ENCODE assay signal across 11 cellular contexts in genomic region chr9:113566712-113567071, GRCh38.
A peak's percentile ranks its signal among the peaks of the same experiment; 100 is the strongest.
DNase-seq lines count a peak whose midpoint lies in the region; ATAC-seq and TF ChIP-seq lines count a peak whose summit lies in the region.
"Had no signal": no experiment of that assay in that cellular context is flagged by ENCODE, and none has a peak within 500 bp of the region (broad histone marks: within the 10 kb centered on the region; RNA-seq: fewer than 3 reads in every experiment).

No MANE protein-coding gene starts in this region.

- peak overlapping the region; percentile 73 for H2AK5ac ChIP-seq in trophoblast cell (ENCODE audit: low read length)

- no CpG with 5 or more reads among the region's 3 CpGs for WGBS in trophoblast cell (ENCODE audit: extremely low coverage, insufficient coverage, insufficient read length)

- no peaks in the 10 kb centered on the region for H3K27me3 ChIP-seq in cardiac muscle cell
- no peaks in the 10 kb centered on the region for H3K27me3 ChIP-seq in trophoblast cell (ENCODE audit: insufficient read depth, low read length)

- H4K12ac ChIP-seq in trophoblast cell (ENCODE audit: low read depth, low read length) = no peak overlapping the region

- H3K9ac ChIP-seq in trophoblast cell (ENCODE audit: low read length) = no peak overlapping the region

- ATAC-seq in activated naive CD8-positive, alpha-beta T cell treated with anti-CD3 and anti-CD28 coated beads, Interleukin-2, amount 50 U/mL, for 24 hours = peak; percentile 30
- ATAC-seq in GM18868 (IDR thresholded peaks at IDR 0.05; ENCODE audit: unreplicated experiment) (no peak), GM19351 (IDR thresholded peaks at IDR 0.05; ENCODE audit: unreplicated experiment) (no peak)
- ATAC-seq: activated CD4-positive, alpha-beta T cell treated with anti-CD3 and anti-CD28 coated beads for 36 hours had no signal

- peaks cover 25% of the 10 kb centered on the region for H3K4me1 Mint-ChIP-seq in activated naive CD8-positive, alpha-beta T cell treated with anti-CD3 and anti-CD28 coated beads, Interleukin-2, amount 50 U/mL, for 24 hours

- no peak overlapping the region for H2AFZ ChIP-seq in trophoblast cell (ENCODE audit: insufficient read depth, low read length, poor library complexity)

- no peak overlapping the region for H3K23ac ChIP-seq in trophoblast cell (ENCODE audit: low read length)

- H3K9me3 Mint-ChIP-seq in activated naive CD8-positive, alpha-beta T cell treated with anti-CD3 and anti-CD28 coated beads, Interleukin-2, amount 50 U/mL, for 24 hours = no peaks in the 10 kb centered on the region

- TF ChIP-seq CTCF in AG10803 (conservative IDR thresholded peaks at IDR 0.05; ENCODE audit: low read length) (no peak), cardiac muscle cell (IDR thresholded peaks at IDR 0.05; ENCODE audit: low read depth, low read length) (no peak)

- peak overlapping the region; percentile 56 for H4K91ac ChIP-seq in trophoblast cell (ENCODE audit: low read depth, low read length)

- H3K4me3 Mint-ChIP-seq in activated naive CD8-positive, alpha-beta T cell treated with anti-CD3 and anti-CD28 coated beads, Interleukin-2, amount 50 U/mL, for 24 hours = no peak overlapping the region
- H3K4me3 Mint-ChIP-seq: activated CD4-positive, alpha-beta T cell treated with anti-CD3 and anti-CD28 coated beads for 36 hours had no signal

- peak overlapping the region; percentile 37 for H3K4ac ChIP-seq in trophoblast cell (ENCODE audit: low read depth, low read length)

- H3K18ac ChIP-seq in trophoblast cell (ENCODE audit: low read length) = peak overlapping the region; percentile 58

- H3K27ac Mint-ChIP-seq in activated naive CD8-positive, alpha-beta T cell treated with anti-CD3 and anti-CD28 coated beads, Interleukin-2, amount 50 U/mL, for 24 hours = no peak overlapping the region
- H3K27ac Mint-ChIP-seq: activated CD4-positive, alpha-beta T cell treated with anti-CD3 and anti-CD28 coated beads for 36 hours had no signal

- peak overlapping the region; percentile 6 for H3K14ac ChIP-seq in trophoblast cell (ENCODE audit: low read length)

- H3K4me1 ChIP-seq in cardiac muscle cell (ENCODE audit: low read depth) (peaks cover 26% of the 10 kb centered on the region), trophoblast cell (ENCODE audit: control insufficient read depth in 1 of 2, insufficient read depth in 2 of 2, low read length in 2 of 2) (peaks cover 32 to 45% of the 10 kb centered on the region in 2 experiments)

- H3K79me1 ChIP-seq in trophoblast cell (ENCODE audit: low read length) = peaks cover 36% of the 10 kb centered on the region

- H3K4me2 ChIP-seq in trophoblast cell (ENCODE audit: low read length) = peak overlapping the region; percentile 56

- H3K36me3 Mint-ChIP-seq in activated naive CD8-positive, alpha-beta T cell treated with anti-CD3 and anti-CD28 coated beads, Interleukin-2, amount 50 U/mL, for 24 hours (ENCODE audit: low read depth) = no peaks in the 10 kb centered on the region

- H3K27ac ChIP-seq in cardiac muscle cell (peak overlapping the region; percentile 90), trophoblast cell (ENCODE audit: low read depth, low read length) (peak overlapping the region; percentile 7)

- H3K27me3 Mint-ChIP-seq in activated naive CD8-positive, alpha-beta T cell treated with anti-CD3 and anti-CD28 coated beads, Interleukin-2, amount 50 U/mL, for 24 hours = no peaks in the 10 kb centered on the region
- H3K27me3 Mint-ChIP-seq: activated CD4-positive, alpha-beta T cell treated with anti-CD3 and anti-CD28 coated beads for 36 hours had no signal

- H3K9me3 ChIP-seq in cardiac muscle cell (ENCODE audit: low read depth) (no peaks in the 10 kb centered on the region), trophoblast cell (ENCODE audit: insufficient read depth, low read depth, low read length) (no peaks in the 10 kb centered on the region)

- H3K4me3 ChIP-seq in AG10803 (ENCODE audit: low read length) (peak overlapping the region; percentile 88), cardiac muscle cell (no peak overlapping the region), trophoblast cell (ENCODE audit: low read depth, low read length) (no peak overlapping the region)

- DNase-seq in AG10803 (ENCODE audit: low read depth) (no peak), cardiac muscle cell (ENCODE audit: low read depth in 1 of 2, low spot score in 1 of 2) (no peak), trophoblast cell (no peak), NCI-H2107 (lab: John Stamatoyannopoulos, UW) (no peak), GDM1 (lab: John Stamatoyannopoulos, UW) (no peak)
- DNase-seq in activated naive CD8-positive, alpha-beta T cell treated with anti-CD3 and anti-CD28 coated beads, Interleukin-2, amount 50 U/mL, for 24 hours = no peak
- DNase-seq: activated CD4-positive, alpha-beta T cell treated with anti-CD3 and anti-CD28 coated beads for 36 hours; COR-L47; stimulated activated CD4-positive, alpha-beta T cell treated with anti-CD3 and anti-CD28 coated beads, Interleukin-4, amount 100 ng/mL, for 24 hours had no signal

- no peaks in the 10 kb centered on the region for H3K36me3 ChIP-seq in cardiac muscle cell
- H3K36me3 ChIP-seq in trophoblast cell (ENCODE audit: control insufficient read depth in 1 of 2, insufficient read depth in 2 of 2, low read length in 2 of 2) = peaks cover 7 to 8% of the 10 kb centered on the region in 2 experiments

- H4K8ac ChIP-seq in trophoblast cell (ENCODE audit: low read depth, low read length) = peak overlapping the region; percentile 24

- H2BK120ac ChIP-seq in trophoblast cell (ENCODE audit: insufficient read depth, low read length, poor library complexity) = peak overlapping the region; percentile 75

- peak overlapping the region; percentile 41 for H2BK12ac ChIP-seq in trophoblast cell (ENCODE audit: low read length)

- H2BK5ac ChIP-seq in trophoblast cell (ENCODE audit: low read depth, low read length, poor library complexity) = peak overlapping the region; percentile 50

- H3K79me2 ChIP-seq in trophoblast cell (ENCODE audit: control insufficient read depth, insufficient read depth, low read length, poor library complexity) = peaks cover 12% of the 10 kb centered on the region
